Comparison of ENCODE assay signal across 17 cellular contexts in genomic region chr12:120390540-120391120, GRCh38. TPM values are rescaled to one million over a fixed set of nuclear protein-coding genes. Genes with fewer than 3 reads are reported as not detected.
DNase-seq lines count a peak whose midpoint lies in the region; ATAC-seq, FAIRE-seq and TF ChIP-seq lines count a peak whose summit lies in the region.
"Had no signal": no experiment of that assay in that cellular context is flagged by ENCODE, and none has a peak within 500 bp of the region (broad histone marks: within the 10 kb centered on the region; RNA-seq: fewer than 3 reads in every experiment).

No MANE protein-coding gene starts in this region.

- H3K27me3 Mint-ChIP-seq in neural progenitor cell (ENCODE audit: insufficient read depth, low read depth): peaks cover 5% of the 10 kb centered on the region

- H3K4me3 ChIP-seq in NT2/D1 (ENCODE audit: insufficient read length, low read depth) (no peak overlapping the region), H1 (ENCODE audit: extremely low read depth in 1 of 4, insufficient read depth in 2 of 4, low read depth in 3 of 4, low read length in 4 of 4) (no peak overlapping the region), neural progenitor cell (no peak overlapping the region), uterus (no peak overlapping the region)

- no peak for ATAC-seq in activated CD4-positive, CD25-positive, alpha-beta regulatory T cell treated with anti-CD3 and anti-CD28 coated beads, Interleukin-2, amount 50 U/mL, for 24 hours
- ATAC-seq: GM23338 had no signal

- H4K5ac ChIP-seq in H1 (ENCODE audit: insufficient read length, low read depth, low read length): no peak overlapping the region

- TF ChIP-seq CTCF in H1 (IDR thresholded peaks at IDR 0.05; ENCODE audit: control extremely low read depth in 1 of 3, insufficient read depth in 1 of 3, low read depth in 1 of 3, low read length in 3 of 3): no peak
- no peak for TF ChIP-seq CTCF in neural progenitor cell (IDR thresholded peaks at IDR 0.05)
- no peak for TF ChIP-seq CTCF in uterus (IDR thresholded peaks at IDR 0.05)

- TF ChIP-seq POLR2A in H1 (IDR thresholded peaks at IDR 0.05; ENCODE audit: control extremely low read depth in 1 of 2, low read depth in 2 of 2, low read length in 2 of 2) (no peak), uterus (IDR thresholded peaks at IDR 0.05) (no peak)

- no peak overlapping the region for H3K14ac ChIP-seq in H1 (ENCODE audit: insufficient read length)

- POLR2A ChIA-PET in H1 (lab: Charles Lee; ENCODE audit: partially characterized antibody): interaction anchor here (0.7 to 1.6 kb wide), 6 partner anchors 17 to 606 kb away, joined by 3 to 5 read pairs (median 4); partner anchors contain the start of gene COX6A1

- intact Hi-C loops in uterus (cut with DNase I; ENCODE audit: low total_unique reads): no loop called here

- no peak overlapping the region; a peak in 1 of 4 replicates for H3K4me2 ChIP-seq in H1 (ENCODE audit: insufficient read depth in 1 of 2, low read depth in 2 of 2, low read length in 2 of 2)
- H3K4me2 ChIP-seq in neural progenitor cell: no peak overlapping the region

- no peak for FAIRE-seq in H1 (lab: Jason Lieb, UNC)
- FAIRE-seq: D721Med, G401.6, GM12891 had no signal

- 0 out of 2 replicates have a peak overlapping the region, but pooled peaks have one; percentile 56 for H3K18ac ChIP-seq in H1 (ENCODE audit: extremely low read depth, low read length)

- H2AK5ac ChIP-seq in H1 (ENCODE audit: low read depth, low read length): peak overlapping the region; percentile 98

- H3K9ac ChIP-seq in NT2/D1 (ENCODE audit: insufficient read length, low read depth) (peak overlapping the region; percentile 37), H1 (replicated peaks in 1 of 4; ENCODE audit: extremely low read depth in 1 of 4, low read depth in 3 of 4, low read length in 3 of 4) (no peak overlapping the region), neural progenitor cell (no peak overlapping the region)

- H3K27me3 ChIP-seq in NT2/D1 (ENCODE audit: insufficient read depth, insufficient read length) (no peaks in the 10 kb centered on the region), H1 (replicated peaks in 1 of 4; ENCODE audit: control insufficient read depth in 3 of 4, extremely low read depth in 1 of 4, insufficient read depth in 3 of 4, low read length in 3 of 4) (no peaks in the 10 kb centered on the region), neural progenitor cell (no peaks in the 10 kb centered on the region), uterus (no peaks in the 10 kb centered on the region)
- H3K27me3 ChIP-seq: BE2C had no signal

- peak overlapping the region; percentile 75; the same call in 1 of the 2 replicates for H2BK15ac ChIP-seq in H1 (ENCODE audit: low read length)

- peak overlapping the region; percentile 40 for H3K4me3 Mint-ChIP-seq in neural progenitor cell
- H3K4me3 Mint-ChIP-seq: CD4-positive, CD25-positive, alpha-beta regulatory T cell; GM23338 had no signal

- H4K20me1 ChIP-seq in H1 (replicated peaks in 1 of 2; ENCODE audit: control insufficient read depth in 1 of 2, insufficient read depth in 2 of 2, low read length in 2 of 2) (no peaks in the 10 kb centered on the region), neural progenitor cell (ENCODE audit: low read depth) (no peaks in the 10 kb centered on the region)

- H3K4ac ChIP-seq in H1 (replicated peaks; ENCODE audit: insufficient read length, low read depth, low read length): peak overlapping the region; percentile 25

- H2BK20ac ChIP-seq in H1 (ENCODE audit: low read length): peak overlapping the region; percentile 28

- H3K36me3 Mint-ChIP-seq in neural progenitor cell: no peaks in the 10 kb centered on the region
- H3K36me3 Mint-ChIP-seq: CD4-positive, CD25-positive, alpha-beta regulatory T cell; CD8-positive, alpha-beta memory T cell had no signal

- no peaks in the 10 kb centered on the region for H3K9me3 Mint-ChIP-seq in neural progenitor cell
- H3K9me3 Mint-ChIP-seq: CD8-positive, alpha-beta memory T cell; GM23338; H9 had no signal

- H3K4me1 Mint-ChIP-seq in neural progenitor cell: peaks cover 55% of the 10 kb centered on the region

- H2AFZ ChIP-seq in H1 (ENCODE audit: low read length) (no peak overlapping the region), neural progenitor cell (replicated peaks) (no peak overlapping the region)
- H2AFZ ChIP-seq: GM23338 had no signal

- H2BK12ac ChIP-seq in H1 (ENCODE audit: low read depth, low read length): peak overlapping the region; percentile 97

- no peak for TF ChIP-seq EP300 in H1 (IDR thresholded peaks at IDR 0.05; ENCODE audit: borderline replicate concordance in 1 of 2, low read depth in 2 of 2, low read length in 2 of 2)

- H3K27ac ChIP-seq in H1 (ENCODE audit: low read depth, low read length) (no peak overlapping the region), neural progenitor cell (no peak overlapping the region), uterus (no peak overlapping the region)
- H3K27ac ChIP-seq: HL-60 had no signal

- H3K9me3 ChIP-seq in NT2/D1 (ENCODE audit: insufficient read depth, low read length) (no peaks in the 10 kb centered on the region), H1 (ENCODE audit: insufficient read depth in 2 of 2, low read depth in 1 of 2, low read length in 1 of 2) (no peaks in the 10 kb centered on the region), neural progenitor cell (ENCODE audit: low read depth) (no peaks in the 10 kb centered on the region), uterus (no peaks in the 10 kb centered on the region)
- H3K9me3 ChIP-seq: BE2C, Caco-2 had no signal

- no peak overlapping the region for H3K56ac ChIP-seq in H1 (replicated peaks; ENCODE audit: insufficient read length, low read depth, low read length)

- DNase-seq in NT2/D1 (ENCODE audit: low read depth, low spot score): no peak
- no peak for DNase-seq in H1 (ENCODE audit: low read depth in 1 of 2, low spot score in 2 of 2)
- no peak for DNase-seq in neural progenitor cell (ENCODE audit: low spot score)
- no peak for DNase-seq in activated T-cell treated with anti-CD3 and anti-CD28 coated beads, Interleukin-2, amount 50 U/mL, for 1 hour
- DNase-seq in uterus: no peak
- DNase-seq: BE2C; C1 segment of cervical spinal cord; Caco-2; CD4-positive, CD25-positive, alpha-beta regulatory T cell; CD8-positive, alpha-beta memory T cell; H9 had no signal

- peak overlapping the region; percentile 44; the same call in 1 of the 2 replicates for H2BK5ac ChIP-seq in H1 (ENCODE audit: low read depth, low read length)

- peaks cover 6% of the 10 kb centered on the region; the same call in 1 of the 2 replicates for H3K23me2 ChIP-seq in H1 (ENCODE audit: low read depth, low read length)

- WGBS in H1 (ENCODE audit: extremely low coverage in 1 of 2, insufficient coverage in 1 of 2, insufficient read length in 1 of 2, insufficient replicate concordance in 2 of 2, low coverage in 1 of 2, low lambda C conversion rate in 2 of 2, missing lambda C conversion rate in 1 of 2), 2 experiments: 93% methylated on average over 1 of the region's 1 CpG; no CpG with 5 or more reads in 1 of the 2 experiments

- no peak for TF ChIP-seq RAD21 in H1 (IDR thresholded peaks at IDR 0.05 in 1 of 2, conservative IDR thresholded peaks at IDR 0.05 in 1 of 2; ENCODE audit: low read depth in 2 of 2, low read length in 2 of 2)

- H2BK120ac ChIP-seq in H1 (replicated peaks; ENCODE audit: low read depth, low read length): no peak overlapping the region

- H4K8ac ChIP-seq in H1 (ENCODE audit: extremely low read depth, insufficient read depth, low read length): no peak overlapping the region

- H3K4me1 ChIP-seq in NT2/D1 (ENCODE audit: insufficient read depth, insufficient read length) (peaks cover 18% of the 10 kb centered on the region), H1 (replicated peaks in 1 of 4; ENCODE audit: control insufficient read depth in 3 of 4, insufficient read depth in 4 of 4, low read length in 3 of 4) (peaks cover 4 to 31% (median 14%) of the 10 kb centered on the region in 4 experiments), neural progenitor cell (peaks cover 44% of the 10 kb centered on the region), uterus (no peaks in the 10 kb centered on the region)
- H3K4me1 ChIP-seq: BE2C, Caco-2 had no signal

- peaks cover 64% of the 10 kb centered on the region for H3F3A ChIP-seq in neural progenitor cell (ENCODE audit: low read depth)

- CTCF ChIA-PET in H1 (lab: Charles Lee; ENCODE audit: partially characterized antibody): interaction anchor here (0.6 to 1.3 kb wide), 8 partner anchors 11 to 981 kb away, joined by 3 to 4 read pairs (median 3); no protein-coding TSS in a partner anchor

- H3K36me3 ChIP-seq in NT2/D1 (ENCODE audit: insufficient read depth, insufficient read length, low read length) (no peaks in the 10 kb centered on the region), H1 (ENCODE audit: control insufficient read depth in 2 of 4, insufficient read depth in 4 of 4, low read length in 3 of 4) (no peaks in the 10 kb centered on the region), neural progenitor cell (no peaks in the 10 kb centered on the region), uterus (no peaks in the 10 kb centered on the region)
- H3K36me3 ChIP-seq: BE2C had no signal

- peak overlapping the region; percentile 27 for H3K27ac Mint-ChIP-seq in neural progenitor cell
- H3K27ac Mint-ChIP-seq: CD4-positive, CD25-positive, alpha-beta regulatory T cell; GM23338 had no signal

- H3K79me2 ChIP-seq in H1 (ENCODE audit: control insufficient read depth in 1 of 2, insufficient read depth in 2 of 2, low read length in 2 of 2) (no peaks in the 10 kb centered on the region), neural progenitor cell (ENCODE audit: low read depth) (no peaks in the 10 kb centered on the region)

- H3K23ac ChIP-seq in H1 (ENCODE audit: insufficient read length): no peak overlapping the region

- H3K79me1 ChIP-seq in H1 (ENCODE audit: low read depth, low read length): no peaks in the 10 kb centered on the region

- peak overlapping the region; percentile 59 for H4K91ac ChIP-seq in H1 (replicated peaks; ENCODE audit: insufficient read length, low read length)

RNA-seq across cellular contexts. Expression of gene MSI1, which starts 21.7 kb away (rescaled TPM):
- 51.9 and 53.1 TPM in 2 replicates for total RNA-seq in H1 (2021; fragmentation: NEBNext Ultra II Directional; extraction: Animal tissue kit (Norgen Biotek cat#: 25700))
- 13.5 and 19.2 TPM in 2 replicates for polyA plus RNA-seq in H1 (2011; rRNA removed)
- polyA plus RNA-seq in H1 (2011; cell fraction: cytosol; rRNA removed): 16.5 TPM
- polyA plus RNA-seq in H1 (2011; cell fraction: nucleus; rRNA removed): 52.5 TPM
- polyA plus RNA-seq in H1 (2012, experiment 1 of 2): 40.8 to 47.7 TPM (median 43.9 TPM) in 4 replicates
- 28.7 TPM for polyA plus RNA-seq in H1 (2012, experiment 2 of 2)
- polyA plus RNA-seq in H1 (2013, experiment 1 of 2): 16.6 TPM
- 16.5 TPM for polyA plus RNA-seq in H1 (2013, experiment 2 of 2)
- 11.5 and 11.6 TPM in 2 replicates for polyA minus RNA-seq in H1 (2011; rRNA and poly(A)+ RNA removed)
- 26.4 TPM for polyA minus RNA-seq in H1 (2011; cell fraction: cytosol; rRNA and poly(A)+ RNA removed)
- polyA minus RNA-seq in H1 (2011; cell fraction: nucleus; rRNA and poly(A)+ RNA removed): 9.0 TPM
- 40.2 and 48.6 TPM in 2 replicates for total RNA-seq in neural progenitor cell (ENCODE audit: low replicate concordance)
- 10 to 100 TPM in 1 of 4 donors, 1 to 10 TPM in 1, under 1 TPM in 1, not detected in 1; 0.29 to 12.0 (median 2.9) TPM for total RNA-seq in uterus
- total RNA-seq: CD4-positive, CD25-positive, alpha-beta regulatory T cell had no signal
- polyA plus RNA-seq: CD4-positive, CD25-positive, alpha-beta regulatory T cell; CD8-positive, alpha-beta memory T cell had no signal

RNA-seq across cellular contexts. Expression of gene COX6A1, which starts 47.3 kb away (rescaled TPM):
- total RNA-seq in H1 (2021; fragmentation: NEBNext Ultra II Directional; extraction: Animal tissue kit (Norgen Biotek cat#: 25700)): 437 and 465 TPM in 2 replicates
- 2,792 and 3,254 TPM in 2 replicates for polyA plus RNA-seq in H1 (2011; rRNA removed)
- 1,527 TPM for polyA plus RNA-seq in H1 (2011; cell fraction: cytosol; rRNA removed)
- polyA plus RNA-seq in H1 (2011; cell fraction: nucleus; rRNA removed): 2,437 TPM
- polyA plus RNA-seq in H1 (2012, experiment 1 of 2): 684 to 863 TPM (median 778 TPM) in 4 replicates
- 1,585 TPM for polyA plus RNA-seq in H1 (2012, experiment 2 of 2)
- 2,536 TPM for polyA plus RNA-seq in H1 (2013, experiment 1 of 2)
- polyA plus RNA-seq in H1 (2013, experiment 2 of 2): 2,012 TPM
- 278 and 324 TPM in 2 replicates for polyA minus RNA-seq in H1 (2011; rRNA and poly(A)+ RNA removed)
- 176 TPM for polyA minus RNA-seq in H1 (2011; cell fraction: cytosol; rRNA and poly(A)+ RNA removed)
- polyA minus RNA-seq in H1 (2011; cell fraction: nucleus; rRNA and poly(A)+ RNA removed): 310 TPM
- total RNA-seq in neural progenitor cell (ENCODE audit: low replicate concordance) (296 and 432 TPM in 2 replicates), uterus (100 to 1,000 TPM; 196 to 524 (median 201) TPM)

RNA-seq across cellular contexts. Expression of gene TRIAP1, which starts 55.6 kb away (rescaled TPM):
- total RNA-seq in H1 (2021; fragmentation: NEBNext Ultra II Directional; extraction: Animal tissue kit (Norgen Biotek cat#: 25700)): 58.5 and 63.4 TPM in 2 replicates
- 20.8 and 42.0 TPM in 2 replicates for polyA plus RNA-seq in H1 (2011; rRNA removed)
- 52.7 TPM for polyA plus RNA-seq in H1 (2011; cell fraction: cytosol; rRNA removed)
- polyA plus RNA-seq in H1 (2011; cell fraction: nucleus; rRNA removed): 10.2 TPM
- polyA plus RNA-seq in H1 (2012, experiment 1 of 2): 65.2 to 124 TPM (median 69.0 TPM) in 4 replicates
- polyA plus RNA-seq in H1 (2012, experiment 2 of 2): 19.1 TPM
- polyA plus RNA-seq in H1 (2013, experiment 1 of 2): 67.4 TPM
- 72.8 TPM for polyA plus RNA-seq in H1 (2013, experiment 2 of 2)
- polyA minus RNA-seq in H1 (2011; rRNA and poly(A)+ RNA removed): 15.2 and 19.3 TPM in 2 replicates
- polyA minus RNA-seq in H1 (2011; cell fraction: cytosol; rRNA and poly(A)+ RNA removed): 32.7 TPM
- 17.4 TPM for polyA minus RNA-seq in H1 (2011; cell fraction: nucleus; rRNA and poly(A)+ RNA removed)
- total RNA-seq in neural progenitor cell (ENCODE audit: low replicate concordance) (47.2 and 72.1 TPM in 2 replicates), uterus (10 to 100 TPM in 2 of 4 donors, 1 to 10 TPM in 2; 1.2 to 16.8 (median 8.0) TPM)

RNA-seq across cellular contexts. Expression of gene GATC, which starts 55.6 kb away (rescaled TPM):
- total RNA-seq in H1 (2021; fragmentation: NEBNext Ultra II Directional; extraction: Animal tissue kit (Norgen Biotek cat#: 25700)): 30.4 and 34.2 TPM in 2 replicates
- polyA plus RNA-seq in H1 (2011; rRNA removed): 13.2 and 13.6 TPM in 2 replicates
- 13.9 TPM for polyA plus RNA-seq in H1 (2011; cell fraction: cytosol; rRNA removed)
- polyA plus RNA-seq in H1 (2011; cell fraction: nucleus; rRNA removed): 33.8 TPM
- polyA plus RNA-seq in H1 (2012, experiment 1 of 2): 11.2 to 18.5 TPM (median 15.4 TPM) in 4 replicates
- polyA plus RNA-seq in H1 (2012, experiment 2 of 2): 11.6 TPM
- 20.0 TPM for polyA plus RNA-seq in H1 (2013, experiment 1 of 2)
- polyA plus RNA-seq in H1 (2013, experiment 2 of 2): 19.1 TPM
- polyA minus RNA-seq in H1 (2011; rRNA and poly(A)+ RNA removed): 12.3 and 20.5 TPM in 2 replicates
- 7.3 TPM for polyA minus RNA-seq in H1 (2011; cell fraction: cytosol; rRNA and poly(A)+ RNA removed)
- polyA minus RNA-seq in H1 (2011; cell fraction: nucleus; rRNA and poly(A)+ RNA removed): 25.8 TPM
- total RNA-seq in neural progenitor cell (ENCODE audit: low replicate concordance): 21.9 and 29.1 TPM in 2 replicates
- total RNA-seq in uterus: 10 to 100 TPM; 11.8 to 31.9 (median 18.3) TPM
